1 cellular context compared by ENCODE assay signal in genomic region chr14:24403294-24404013, GRCh38.
TF ChIP-seq lines count a peak whose summit lies in the region.

No MANE protein-coding gene starts in this region.

TF ChIP-seq in endothelial cell of umbilical vein, 7 proteins besides CTCF, POLR2A, EP300 and RAD21:
- TF ChIP-seq MYC (IDR thresholded peaks at IDR 0.05; ENCODE audit: low read depth, low read length): no peak
- no peak for TF ChIP-seq JUN (IDR thresholded peaks at IDR 0.05; ENCODE audit: borderline replicate concordance, insufficient read depth, insufficient read length, low read depth)
- no peak for TF ChIP-seq GATA2 (IDR thresholded peaks at IDR 0.05; ENCODE audit: insufficient read depth, insufficient read length, low read depth, low read length)
- no peak for TF ChIP-seq EZH2 (IDR thresholded peaks at IDR 0.05; ENCODE audit: borderline replicate concordance, low read depth, low read length, severe bottlenecking)
- TF ChIP-seq MAX (IDR thresholded peaks at IDR 0.05; ENCODE audit: insufficient read depth, insufficient read length): no peak
- TF ChIP-seq FOS (IDR thresholded peaks at IDR 0.05; ENCODE audit: borderline replicate concordance, insufficient read depth, low read length): no peak
- no peak for TF ChIP-seq POLR2AphosphoS5 (IDR thresholded peaks at IDR 0.05; ENCODE audit: insufficient read depth, low read depth, low read length)
